In genomic region chr17:81553616-81554181, GRCh38 we compare ENCODE assay signal across 8 cellular contexts. TPM values are rescaled to one million over a fixed set of nuclear protein-coding genes. Genes with fewer than 3 reads are reported as not detected.
DNase-seq lines count a peak whose midpoint lies in the region; ATAC-seq and TF ChIP-seq lines count a peak whose summit lies in the region.

No MANE protein-coding gene starts in this region.

- DNase-seq in D341Med (ENCODE audit: low spot score) (peak; percentile 73), HS-27A (ENCODE audit: low read depth) (peak; percentile 80), RWPE1 (ENCODE audit: low spot score) (peak; percentile 85), mucosa of descending colon (peak in 2 of 3 donors; percentile 56 to 70), NCI-H146 (lab: John Stamatoyannopoulos, UW) (no peak), 8988T (no peak)

- H3K9ac ChIP-seq in duodenal mucosa (ENCODE audit: low read depth in 1 of 2, low read length in 2 of 2) = peak overlapping the region; percentile 61 to 72

- ATAC-seq in mucosa of descending colon = no peak
- no peak for ATAC-seq in GM19455 (IDR thresholded peaks at IDR 0.05; ENCODE audit: unreplicated experiment)

- POLR2A ChIA-PET in RWPE1 (lab: Yijun Ruan, JAX; ENCODE audit: low non-redundant PET) = no interaction called here

- peak overlapping the region; percentile 81 to 90 for H3K4me3 ChIP-seq in duodenal mucosa (ENCODE audit: low read depth in 1 of 2, low read length in 2 of 2)
- no peak overlapping the region for H3K4me3 ChIP-seq in mucosa of descending colon

- intact Hi-C loops in mucosa of descending colon (cut with DNase I, micrococcal nuclease) = no loop called here

- CTCF ChIA-PET in RWPE1 (lab: Yijun Ruan, JAX) = interaction anchor here (0.6 to 0.7 kb wide), 2 partner anchors 37 to 1277 kb away, joined by 3 read pairs; no protein-coding TSS in a partner anchor

- H3K9me3 ChIP-seq in duodenal mucosa (ENCODE audit: control insufficient read depth in 1 of 2, low read length in 2 of 2) = no peaks in the 10 kb centered on the region
- H3K9me3 ChIP-seq in mucosa of descending colon = no peaks in the 10 kb centered on the region

- H3K4me1 ChIP-seq in duodenal mucosa (ENCODE audit: control insufficient read depth in 1 of 2, insufficient read depth in 2 of 2, low read length in 2 of 2) (peaks cover 36 to 55% of the 10 kb centered on the region in 2 donors), mucosa of descending colon (ENCODE audit: low read depth) (peaks cover 20% of the 10 kb centered on the region)

- H3K36me3 ChIP-seq in duodenal mucosa (ENCODE audit: control insufficient read depth in 1 of 2, insufficient read depth in 2 of 2, low read length in 2 of 2) = peaks cover 4 to 39% of the 10 kb centered on the region in 2 donors
- peaks cover 2% of the 10 kb centered on the region for H3K36me3 ChIP-seq in mucosa of descending colon (ENCODE audit: low read depth)

- peak overlapping the region; percentile 96 for H3K27ac ChIP-seq in RWPE1
- no peak overlapping the region for H3K27ac ChIP-seq in duodenal mucosa (ENCODE audit: low read depth, low read length)

- no peaks in the 10 kb centered on the region for H3K27me3 ChIP-seq in duodenal mucosa (ENCODE audit: control insufficient read depth in 1 of 2, insufficient read depth in 2 of 2, low read length in 2 of 2)

- TF ChIP-seq CTCF in RWPE1 (conservative IDR thresholded peaks at IDR 0.05; ENCODE audit: low read depth) (no peak), mucosa of descending colon (IDR thresholded peaks at IDR 0.05) (no peak)

RNA-seq across cellular contexts. Expression of gene FAAP100, which starts 1.5 kb away (rescaled TPM):
- total RNA-seq in mucosa of descending colon = 10 to 100 TPM; 23.2 to 28.9 (median 25.0) TPM

RNA-seq across cellular contexts. Expression of gene FSCN2, which starts 25.5 kb away (rescaled TPM):
- 1 to 10 TPM; 1.6 to 4.0 (median 2.5) TPM for total RNA-seq in mucosa of descending colon

RNA-seq across cellular contexts. Expression of gene ACTG1, which starts 41.1 kb away (rescaled TPM):
- total RNA-seq in mucosa of descending colon = 1,000 to 10,000 TPM; 1,922 to 4,060 (median 3,184) TPM

Comparison
In these comparisons a context has a peak if more than half of its experiments do, and no peak if none do; other contexts are left out.
1. DNase-seq: peak in D341Med (single experiment), HS-27A (single experiment), RWPE1 (single experiment) and mucosa of descending colon (2 of 3); none in NCI-H146 (single experiment) and 8988T (single experiment).